In genomic region chr17:313911-314613, GRCh38 we compare ENCODE assay signal across 27 cellular contexts.
"Had no signal": no experiment of that assay in that cellular context is flagged by ENCODE, and none has a peak within 500 bp of the region (broad histone marks: within the 10 kb centered on the region; RNA-seq: fewer than 3 reads in every experiment).

No MANE protein-coding gene starts in this region.

- ATAC-seq: activated naive CD4-positive, alpha-beta T cell treated with anti-CD3 and anti-CD28 coated beads, Interleukin-2, amount 50 U/mL, for 72 hours; activated T-cell treated with anti-CD3 and anti-CD28 coated beads, Interleukin-2, amount 50 U/mL, for 4 hours; T-cell had no signal

- H3K9me3 ChIP-seq: MG63, Peyer's patch had no signal

- H3K4me3 Mint-ChIP-seq: activated CD4-positive, alpha-beta memory T cell treated with anti-CD3 and anti-CD28 coated beads for 36 hours; activated CD4-positive, alpha-beta T cell treated with anti-CD3 and anti-CD28 coated beads, Interleukin-2, amount 10 ng/mL, durations not matched to agents 7 days and 5 days; activated T-cell treated with anti-CD3 and anti-CD28 coated beads, Interleukin-2, amount 50 U/mL, for 4 hours; T-cell had no signal

- H3K27me3 Mint-ChIP-seq: activated CD4-positive, alpha-beta memory T cell treated with anti-CD3 and anti-CD28 coated beads for 36 hours; activated CD4-positive, alpha-beta T cell treated with anti-CD3 and anti-CD28 coated beads, Interleukin-2, amount 10 ng/mL, durations not matched to agents 7 days and 5 days; T-cell had no signal

- DNase-seq: activated CD4-positive, alpha-beta memory T cell treated with anti-CD3 and anti-CD28 coated beads for 36 hours; activated CD4-positive, alpha-beta T cell treated with anti-CD3 and anti-CD28 coated beads, Interleukin-2, amount 10 ng/mL, durations not matched to agents 7 days and 5 days; activated CD4-positive, CD25-positive, alpha-beta regulatory T cell; activated CD8-positive, alpha-beta memory T cell treated with anti-CD3 and anti-CD28 coated beads for 24 hours; activated effector memory CD4-positive, alpha-beta T cell treated with anti-CD3 and anti-CD28 coated beads, Interleukin-2, amount 50 U/mL, for 16 hours; activated naive CD4-positive, alpha-beta T cell treated with Interleukin-2 at 50 U/mL for 16 hours; activated T-cell treated with anti-CD3 and anti-CD28 coated beads, Interleukin-2, amount 50 U/mL, for 4 hours; brain microvascular endothelial cell; MG63; MV-4-11; NCI-H1092 treated with DMSO at 0.1 percent for 48 hours; NCI-H1417 treated with DMSO at 0.1 percent for 48 hours; NCI-H1694; NCI-H2029; NCI-H345; NCI-H510A; NCI-H526 treated with DMSO at 0.1 percent for 48 hours; NCI-H82; OCI-M1; Peyer's patch; SIG-M5; T-cell; T1000 had no signal

- H3K4me1 Mint-ChIP-seq: activated CD4-positive, alpha-beta T cell treated with anti-CD3 and anti-CD28 coated beads, Interleukin-2, amount 10 ng/mL, durations not matched to agents 7 days and 5 days had no signal

- H3K9me3 Mint-ChIP-seq: activated T-cell treated with anti-CD3 and anti-CD28 coated beads, Interleukin-2, amount 50 U/mL, for 4 hours had no signal

- H3K27ac Mint-ChIP-seq: activated CD4-positive, alpha-beta memory T cell treated with anti-CD3 and anti-CD28 coated beads for 36 hours; activated CD4-positive, alpha-beta T cell treated with anti-CD3 and anti-CD28 coated beads, Interleukin-2, amount 10 ng/mL, durations not matched to agents 7 days and 5 days; activated naive CD4-positive, alpha-beta T cell treated with anti-CD3 and anti-CD28 coated beads, Interleukin-2, amount 50 U/mL, for 72 hours; T-cell had no signal

- H3K27ac ChIP-seq: brain microvascular endothelial cell, cardiac muscle cell, Peyer's patch, RWPE1, VCaP had no signal

- H3K4me1 ChIP-seq: Peyer's patch had no signal

- H3K36me3 Mint-ChIP-seq: activated CD4-positive, alpha-beta memory T cell treated with anti-CD3 and anti-CD28 coated beads for 36 hours; activated naive CD4-positive, alpha-beta T cell treated with anti-CD3 and anti-CD28 coated beads, Interleukin-2, amount 50 U/mL, for 72 hours had no signal

- H3K4me3 ChIP-seq: cardiac muscle cell, MG63, Peyer's patch had no signal

- H3K36me3 ChIP-seq: brain microvascular endothelial cell, cardiac muscle cell, MG63 had no signal

- H3K27me3 ChIP-seq: brain microvascular endothelial cell, cardiac muscle cell, MG63, Peyer's patch had no signal
